Comparison of ENCODE assay signal across 3 cellular contexts in the genomic region with DNA sequence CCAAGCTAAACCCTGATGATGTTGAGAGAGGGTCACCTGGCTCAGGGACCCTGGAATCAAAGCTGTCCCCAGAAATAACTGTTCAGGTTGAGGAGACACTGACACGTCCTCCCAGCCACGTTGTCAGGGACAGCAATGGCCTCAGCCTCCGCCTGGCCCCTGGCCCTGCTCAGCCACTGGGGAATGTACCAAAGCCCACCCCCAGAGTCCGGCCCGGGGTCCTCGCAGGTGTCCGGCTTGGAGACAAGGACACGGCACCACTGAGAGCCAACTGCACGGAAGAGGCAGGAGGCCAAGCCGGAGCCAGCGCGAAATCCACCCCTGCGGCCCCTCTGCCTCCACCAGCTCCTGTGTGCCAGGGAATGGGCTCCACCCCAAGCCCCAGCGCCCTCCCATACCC.
"Had no signal": no experiment of that assay in that cellular context is flagged by ENCODE, and none has a peak within 500 bp of the region (broad histone marks: within the 10 kb centered on the region; RNA-seq: fewer than 3 reads in every experiment).

No MANE protein-coding gene starts in this region.

- H3K4me3 ChIP-seq: GM12878 had no signal

- DNase-seq: GDM1, GF-D8 had no signal
